In the genomic region with DNA sequence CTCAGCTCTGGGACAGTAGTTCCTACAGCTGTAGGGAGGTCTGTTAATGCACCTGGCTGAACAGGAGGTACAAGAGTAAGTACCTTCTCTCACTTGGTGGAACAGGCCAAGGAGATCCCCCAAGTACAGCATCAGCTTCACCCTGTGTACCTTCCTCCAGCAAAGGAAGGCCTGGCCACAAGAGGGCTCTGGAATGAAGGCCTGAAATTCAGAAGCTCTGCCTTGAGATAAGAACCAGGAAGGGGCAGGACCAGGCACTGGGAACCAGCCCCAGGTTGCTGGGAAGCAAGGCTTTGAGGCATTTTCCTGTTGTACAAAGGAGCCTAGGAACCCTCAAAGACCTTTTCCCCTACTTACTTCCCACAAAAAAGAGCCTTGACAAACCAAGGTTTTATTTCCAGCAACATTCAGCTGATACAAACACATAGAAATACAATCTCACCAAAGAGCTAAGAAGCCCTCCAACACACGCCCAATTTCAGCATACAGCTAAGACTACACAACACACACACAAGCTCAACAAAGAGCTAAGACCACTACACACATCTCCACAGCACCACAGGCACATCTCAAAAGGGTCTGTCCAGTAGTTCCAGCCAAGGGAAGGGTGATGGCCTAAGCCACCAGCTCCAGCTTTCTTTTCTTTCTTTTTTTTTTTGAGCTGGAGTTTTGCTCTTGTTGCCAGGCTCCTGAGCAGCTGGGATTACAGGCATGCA, we compare ENCODE assay signal across 8 cellular contexts. TPM values are rescaled to one million over a fixed set of nuclear protein-coding genes. Genes with fewer than 3 reads are reported as not detected.
A peak's percentile ranks its signal among the peaks of the same experiment; 100 is the strongest.
DNase-seq lines count a peak whose midpoint lies in the region; TF ChIP-seq lines count a peak whose summit lies in the region.

No MANE protein-coding gene starts in this region.

- H3K4me3 ChIP-seq in stomach smooth muscle (ENCODE audit: low read length in 2 of 2): no peak overlapping the region

- TF ChIP-seq CTCF in endothelial cell (IDR thresholded peaks at IDR 0.05; ENCODE audit: unreplicated experiment): peak; percentile 63

- peaks cover 15% of the 10 kb centered on the region for H3K36me3 Mint-ChIP-seq in activated CD4-positive, alpha-beta memory T cell treated with anti-CD3 and anti-CD28 coated beads, Interleukin-2, amount 10 ng/mL, durations not matched to agents 7 days and 5 days (ENCODE audit: low read depth)
- H3K36me3 Mint-ChIP-seq in endothelial cell (ENCODE audit: low read depth, unreplicated experiment): peaks cover 58% of the 10 kb centered on the region

- peak; percentile 14 for DNase-seq in NK-92 treated with Interleukin-12 subunit alpha and Interleukin-12 subunit beta, amount 100 ng/mL, for 24 hours (lab: John Stamatoyannopoulos, UW)
- no peak for DNase-seq in NK-92 (lab: John Stamatoyannopoulos, UW; ENCODE audit: unreplicated experiment)
- peak; percentile 26 for DNase-seq in NCI-H1694 (lab: John Stamatoyannopoulos, UW)
- DNase-seq in activated CD4-positive, alpha-beta memory T cell treated with anti-CD3 and anti-CD28 coated beads, Interleukin-2, amount 10 ng/mL, durations not matched to agents 7 days and 5 days: peak; percentile 59
- DNase-seq in endothelial cell (ENCODE audit: low spot score): peak; percentile 71
- DNase-seq in midbrain (lab: John Stamatoyannopoulos, UW): peak; percentile 23
- DNase-seq in kidney glomerular epithelial cell (lab: John Stamatoyannopoulos, UW): no peak

- POLR2A ChIA-PET in activated CD4-positive, alpha-beta memory T cell treated with anti-CD3 and anti-CD28 coated beads, Interleukin-2, amount 10 ng/mL, durations not matched to agents 7 days and 5 days (lab: Charles Lee): interaction anchor here (1.0 to 2.4 kb wide), 5 partner anchors 8 to 101 kb away, joined by 3 to 13 read pairs (median 6); a partner anchor contains a TSS

- H3K27me3 Mint-ChIP-seq in activated CD4-positive, alpha-beta memory T cell treated with anti-CD3 and anti-CD28 coated beads, Interleukin-2, amount 10 ng/mL, durations not matched to agents 7 days and 5 days: no peaks in the 10 kb centered on the region
- peaks cover 16% of the 10 kb centered on the region for H3K27me3 Mint-ChIP-seq in endothelial cell (ENCODE audit: unreplicated experiment)

- no peaks in the 10 kb centered on the region for H3K4me1 ChIP-seq in stomach smooth muscle (ENCODE audit: control insufficient read depth, insufficient read depth, low read length)

- H3K9me3 ChIP-seq in stomach smooth muscle (ENCODE audit: control insufficient read depth in 2 of 2, low read length in 2 of 2): no peaks in the 10 kb centered on the region

- peaks cover 0 to 9% of the 10 kb centered on the region in 2 donors for H3K36me3 ChIP-seq in stomach smooth muscle (ENCODE audit: control insufficient read depth in 2 of 2, insufficient read depth in 2 of 2, low read length in 2 of 2)

- no peak overlapping the region for H3K4me3 Mint-ChIP-seq in activated CD4-positive, alpha-beta memory T cell treated with anti-CD3 and anti-CD28 coated beads, Interleukin-2, amount 10 ng/mL, durations not matched to agents 7 days and 5 days
- peak overlapping the region; percentile 40 for H3K4me3 Mint-ChIP-seq in endothelial cell (ENCODE audit: unreplicated experiment)

- no peaks in the 10 kb centered on the region for H3K27me3 ChIP-seq in stomach smooth muscle (ENCODE audit: control insufficient read depth in 1 of 2, insufficient read depth in 2 of 2, low read length in 2 of 2)

- H3K9me3 Mint-ChIP-seq in activated CD4-positive, alpha-beta memory T cell treated with anti-CD3 and anti-CD28 coated beads, Interleukin-2, amount 10 ng/mL, durations not matched to agents 7 days and 5 days: no peaks in the 10 kb centered on the region
- no peaks in the 10 kb centered on the region for H3K9me3 Mint-ChIP-seq in endothelial cell (ENCODE audit: unreplicated experiment)

- H3K27ac ChIP-seq in stomach smooth muscle (ENCODE audit: low read length): peak overlapping the region; percentile 37

- no peak overlapping the region for H3K27ac Mint-ChIP-seq in activated CD4-positive, alpha-beta memory T cell treated with anti-CD3 and anti-CD28 coated beads, Interleukin-2, amount 10 ng/mL, durations not matched to agents 7 days and 5 days
- peak overlapping the region; percentile 99 for H3K27ac Mint-ChIP-seq in endothelial cell (ENCODE audit: unreplicated experiment)

- no peak overlapping the region for H3K9ac ChIP-seq in stomach smooth muscle (ENCODE audit: low read length in 2 of 2)

- CTCF ChIA-PET in activated CD4-positive, alpha-beta memory T cell treated with anti-CD3 and anti-CD28 coated beads, Interleukin-2, amount 10 ng/mL, durations not matched to agents 7 days and 5 days (lab: Charles Lee): interaction anchor here (0.6 to 3.9 kb wide), 29 partner anchors 9 to 228 kb away, joined by 3 to 30 read pairs (median 4); a partner anchor contains a TSS

- H3K4me1 Mint-ChIP-seq in activated CD4-positive, alpha-beta memory T cell treated with anti-CD3 and anti-CD28 coated beads, Interleukin-2, amount 10 ng/mL, durations not matched to agents 7 days and 5 days: peaks cover 9% of the 10 kb centered on the region
- peaks cover 60% of the 10 kb centered on the region for H3K4me1 Mint-ChIP-seq in endothelial cell (ENCODE audit: unreplicated experiment)

RNA-seq across cellular contexts. Expression of a gene that starts 23.5 kb away (rescaled TPM):
- 10 to 100 TPM; 13.9 to 16.2 TPM for total RNA-seq in activated CD4-positive, alpha-beta memory T cell treated with anti-CD3 and anti-CD28 coated beads, Interleukin-2, amount 10 ng/mL, durations not matched to agents 7 days and 5 days
- 361 TPM for total RNA-seq in endothelial cell (ENCODE audit: unreplicated experiment)

RNA-seq across cellular contexts. Expression of a gene that starts 41.3 kb away (rescaled TPM):
- total RNA-seq in activated CD4-positive, alpha-beta memory T cell treated with anti-CD3 and anti-CD28 coated beads, Interleukin-2, amount 10 ng/mL, durations not matched to agents 7 days and 5 days: 10 to 100 TPM; 56.1 to 63.8 TPM
- 14.2 TPM for total RNA-seq in endothelial cell (ENCODE audit: unreplicated experiment)

RNA-seq across cellular contexts. Expression of a gene that starts 42.9 kb away (rescaled TPM):
- not detected for total RNA-seq in activated CD4-positive, alpha-beta memory T cell treated with anti-CD3 and anti-CD28 coated beads, Interleukin-2, amount 10 ng/mL, durations not matched to agents 7 days and 5 days
- 118 TPM for total RNA-seq in endothelial cell (ENCODE audit: unreplicated experiment)

RNA-seq across cellular contexts. Expression of a gene that starts 48.3 kb away (rescaled TPM):
- total RNA-seq in activated CD4-positive, alpha-beta memory T cell treated with anti-CD3 and anti-CD28 coated beads, Interleukin-2, amount 10 ng/mL, durations not matched to agents 7 days and 5 days: 10 to 100 TPM; 67.4 to 68.0 TPM
- 121 TPM for total RNA-seq in endothelial cell (ENCODE audit: unreplicated experiment)

Comparison
In these comparisons a context has a peak if more than half of its experiments do, and no peak if none do; other contexts are left out.
1. DNase-seq: peak in NK-92 treated with Interleukin-12 subunit alpha and Interleukin-12 subunit beta, amount 100 ng/mL, for 24 hours (single experiment), NCI-H1694 (single experiment), activated CD4-positive, alpha-beta memory T cell treated with anti-CD3 and anti-CD28 coated beads, Interleukin-2, amount 10 ng/mL, durations not matched to agents 7 days and 5 days (single experiment), endothelial cell (single experiment) and midbrain (single experiment); none in NK-92 (single experiment) and kidney glomerular epithelial cell (single experiment).
2. RNA of a gene that starts 23.5 kb away (total RNA-seq): 361 TPM in endothelial cell (single experiment); 13.9 to 16.2 TPM in activated CD4-positive, alpha-beta memory T cell treated with anti-CD3 and anti-CD28 coated beads, Interleukin-2, amount 10 ng/mL, durations not matched to agents 7 days and 5 days; every median in the first group is over 10 times any median in the second.
3. RNA of a gene that starts 42.9 kb away (total RNA-seq): 118 TPM in endothelial cell (single experiment); not detected in activated CD4-positive, alpha-beta memory T cell treated with anti-CD3 and anti-CD28 coated beads, Interleukin-2, amount 10 ng/mL, durations not matched to agents 7 days and 5 days; every median in the first group is over 100 times any median in the second.